In the genomic region with DNA sequence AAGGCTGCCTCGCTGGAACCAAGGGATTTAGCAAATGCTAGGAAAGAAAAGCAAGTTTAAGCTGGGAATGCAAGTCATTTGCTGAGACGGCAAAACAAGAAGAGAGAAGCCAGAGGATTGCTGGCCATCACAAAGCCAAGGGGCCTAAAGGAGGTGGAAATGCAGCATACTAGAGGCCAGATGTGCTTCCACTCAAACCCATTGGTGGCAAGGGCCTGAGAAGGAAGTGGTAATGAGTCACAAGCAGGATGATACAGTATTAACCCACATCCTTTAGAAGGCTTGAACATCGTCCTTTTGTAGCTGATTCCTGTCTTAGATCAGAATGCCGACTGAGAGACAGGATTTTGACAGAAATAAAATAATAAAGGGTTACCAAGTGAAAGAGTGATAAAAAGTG, we compare ENCODE assay signal across 9 cellular contexts.
DNase-seq lines count a peak whose midpoint lies in the region; ATAC-seq and TF ChIP-seq lines count a peak whose summit lies in the region.
"Had no signal": no experiment of that assay in that cellular context is flagged by ENCODE, and none has a peak within 500 bp of the region (broad histone marks: within the 10 kb centered on the region; RNA-seq: fewer than 3 reads in every experiment).

No MANE protein-coding gene starts in this region.

- no peaks in the 10 kb centered on the region for H3K36me3 ChIP-seq in CD4-positive, CD25-positive, alpha-beta regulatory T cell (ENCODE audit: control insufficient read depth, insufficient read depth, low read length)
- no peaks in the 10 kb centered on the region for H3K36me3 ChIP-seq in PC-3 (ENCODE audit: low read depth, low read length)

- H3K4me3 ChIP-seq in CD4-positive, CD25-positive, alpha-beta regulatory T cell (ENCODE audit: low read depth, low read length), result peak overlapping the region; percentile 32
- H3K4me3 ChIP-seq in PC-3 (ENCODE audit: low read length), result no peak overlapping the region
- H3K4me3 ChIP-seq: SK-N-MC had no signal

- no peaks in the 10 kb centered on the region for H4K20me1 ChIP-seq in PC-3 (ENCODE audit: low read length)

- H3K27me3 ChIP-seq in CD4-positive, CD25-positive, alpha-beta regulatory T cell (ENCODE audit: control insufficient read depth, insufficient read depth, low read length), result no peaks in the 10 kb centered on the region
- no peaks in the 10 kb centered on the region for H3K27me3 ChIP-seq in PC-3 (ENCODE audit: low read length)

- no peak overlapping the region for H3K27ac ChIP-seq in CD4-positive, CD25-positive, alpha-beta regulatory T cell (ENCODE audit: insufficient read depth, low read length, poor library complexity, severe bottlenecking)
- H3K27ac ChIP-seq in PC-3 (ENCODE audit: low read length), result peak overlapping the region; percentile 19
- H3K27ac ChIP-seq: SK-N-MC had no signal

- no peaks in the 10 kb centered on the region for H3K9me2 ChIP-seq in PC-3 (replicated peaks; ENCODE audit: low read length)

- no peaks in the 10 kb centered on the region for H3F3A ChIP-seq in PC-3 (ENCODE audit: low read length, unreplicated experiment)

- BruUV-seq in PC-3 (replicated peaks; lab: Mats Ljungman, UMichigan), result no TSS peak

- H3K4me1 ChIP-seq in CD4-positive, CD25-positive, alpha-beta regulatory T cell (ENCODE audit: control insufficient read depth, insufficient read depth, low read length, poor library complexity, severe bottlenecking), result peaks cover 11% of the 10 kb centered on the region
- H3K4me1 ChIP-seq in PC-3 (ENCODE audit: insufficient read depth, low read length), result peaks cover 39% of the 10 kb centered on the region

- CTCF ChIA-PET in PC-3 (lab: Charles Lee), result no interaction called here

- H3K9ac ChIP-seq in PC-3 (ENCODE audit: low read length), result no peak overlapping the region

- H3K4me3 Mint-ChIP-seq in CD4-positive, CD25-positive, alpha-beta regulatory T cell, result peak overlapping the region in 2 of 4 donors; percentile 14 to 17

- intact Hi-C loops in PC-3 (cut with micrococcal nuclease), result no loop called here

- H3K4me2 ChIP-seq in PC-3 (ENCODE audit: low read length), result peak overlapping the region; percentile 35

- POLR2A ChIA-PET in PC-3 (lab: Charles Lee; ENCODE audit: unreplicated experiment), result interaction anchor here (0.6 kb wide), 1 partner anchor 225 kb away, joined by 5 read pairs; no protein-coding TSS in a partner anchor

- peaks cover 12 to 34% (median 19%) of the 10 kb centered on the region in 4 donors for H3K4me1 Mint-ChIP-seq in CD4-positive, CD25-positive, alpha-beta regulatory T cell

- H3K9me3 ChIP-seq in CD4-positive, CD25-positive, alpha-beta regulatory T cell (ENCODE audit: control insufficient read depth in 2 of 2, low read length in 2 of 2), result no peaks in the 10 kb centered on the region
- H3K9me3 ChIP-seq in PC-3 (ENCODE audit: low read length), result no peaks in the 10 kb centered on the region

- peaks cover 52% of the 10 kb centered on the region for H3K79me2 ChIP-seq in PC-3 (ENCODE audit: low read length)

- peak; percentile 84 to 94 for ATAC-seq in CD4-positive, CD25-positive, alpha-beta regulatory T cell (ENCODE audit: low read depth in 2 of 2)
- ATAC-seq in GM21528 (IDR thresholded peaks at IDR 0.05; ENCODE audit: low FRiP score, unreplicated experiment) (peak; percentile 65), PC-3 (peak; percentile 89), esophagus mucosa (no peak), GM21786 (IDR thresholded peaks at IDR 0.05; ENCODE audit: unreplicated experiment) (no peak)

- H3K9me3 Mint-ChIP-seq in CD4-positive, CD25-positive, alpha-beta regulatory T cell, result peaks cover 0 to 2% (median 0%) of the 10 kb centered on the region in 7 donors

- TF ChIP-seq CTCF in PC-3 (conservative IDR thresholded peaks at IDR 0.05; ENCODE audit: low read depth, low read length), result no peak

- peak in 2 of 3 donors; percentile 31 to 67 for DNase-seq in CD4-positive, CD25-positive, alpha-beta regulatory T cell
- DNase-seq in PC-3 (peak; percentile 68), fibroblast of peridontal ligament (ENCODE audit: extremely low read depth) (peak; percentile 67), NCI-H345 treated with DMSO at 0.1 percent for 48 hours (lab: John Stamatoyannopoulos, UW; ENCODE audit: unreplicated experiment) (no peak), NCI-H2196 treated with DMSO at 0.1 percent for 48 hours (lab: John Stamatoyannopoulos, UW; ENCODE audit: unreplicated experiment) (no peak)

- no peaks in the 10 kb centered on the region for H3K36me3 Mint-ChIP-seq in CD4-positive, CD25-positive, alpha-beta regulatory T cell

- no peaks in the 10 kb centered on the region for H3K27me3 Mint-ChIP-seq in CD4-positive, CD25-positive, alpha-beta regulatory T cell

- no peak overlapping the region for H2AFZ ChIP-seq in PC-3 (ENCODE audit: low read length)

- H3K27ac Mint-ChIP-seq in CD4-positive, CD25-positive, alpha-beta regulatory T cell, result peak overlapping the region; percentile 12 to 91 (median 69)

Comparison
In these comparisons a context has a peak if more than half of its experiments do, and no peak if none do; other contexts are left out.
1. ATAC-seq: peak in CD4-positive, CD25-positive, alpha-beta regulatory T cell (2 of 2), GM21528 (single experiment) and PC-3 (single experiment); none in esophagus mucosa (single experiment) and GM21786 (single experiment).
2. DNase-seq: peak in CD4-positive, CD25-positive, alpha-beta regulatory T cell (2 of 3), PC-3 (single experiment) and fibroblast of peridontal ligament (single experiment); none in NCI-H345 treated with DMSO at 0.1 percent for 48 hours (single experiment) and NCI-H2196 treated with DMSO at 0.1 percent for 48 hours (single experiment).